Comparison of ENCODE assay signal across 5 cellular contexts in the genomic region with DNA sequence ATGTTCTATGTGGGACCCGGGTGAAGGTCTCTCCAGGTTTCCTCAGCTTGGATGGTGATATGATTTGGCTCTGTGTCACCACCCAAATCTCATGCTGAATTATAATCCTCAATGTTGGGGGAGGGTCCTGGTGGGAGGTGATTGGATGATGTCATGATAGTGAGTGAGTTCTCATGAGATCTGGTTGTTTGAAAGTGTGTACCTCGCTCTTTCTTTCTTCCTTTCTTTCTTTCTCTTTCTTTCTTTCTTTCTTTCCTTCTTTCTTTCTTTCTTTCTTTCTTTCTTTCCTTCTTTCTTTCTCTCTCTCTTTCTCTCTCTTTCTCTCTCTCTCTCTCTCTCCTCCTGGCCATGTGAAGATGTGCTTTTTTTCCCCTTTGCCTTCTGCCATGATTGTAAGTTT. TPM values are rescaled to one million over a fixed set of nuclear protein-coding genes. Genes with fewer than 3 reads are reported as not detected.
"Had no signal": no experiment of that assay in that cellular context is flagged by ENCODE, and none has a peak within 500 bp of the region (broad histone marks: within the 10 kb centered on the region; RNA-seq: fewer than 3 reads in every experiment).

No MANE protein-coding gene starts in this region.

RNA-seq across cellular contexts. Expression of a gene that starts 51.2 kb away (rescaled TPM):
- total RNA-seq: GM23338, H1, HFFc6, HT1080, IMR-90 had no signal
